In genomic region chr7:98251844-98252639, GRCh38 we compare ENCODE assay signal across 8 cellular contexts. TPM values are rescaled to one million over a fixed set of nuclear protein-coding genes. Genes with fewer than 3 reads are reported as not detected.
DNase-seq lines count a peak whose midpoint lies in the region; ATAC-seq and TF ChIP-seq lines count a peak whose summit lies in the region.

A gene with protein sequence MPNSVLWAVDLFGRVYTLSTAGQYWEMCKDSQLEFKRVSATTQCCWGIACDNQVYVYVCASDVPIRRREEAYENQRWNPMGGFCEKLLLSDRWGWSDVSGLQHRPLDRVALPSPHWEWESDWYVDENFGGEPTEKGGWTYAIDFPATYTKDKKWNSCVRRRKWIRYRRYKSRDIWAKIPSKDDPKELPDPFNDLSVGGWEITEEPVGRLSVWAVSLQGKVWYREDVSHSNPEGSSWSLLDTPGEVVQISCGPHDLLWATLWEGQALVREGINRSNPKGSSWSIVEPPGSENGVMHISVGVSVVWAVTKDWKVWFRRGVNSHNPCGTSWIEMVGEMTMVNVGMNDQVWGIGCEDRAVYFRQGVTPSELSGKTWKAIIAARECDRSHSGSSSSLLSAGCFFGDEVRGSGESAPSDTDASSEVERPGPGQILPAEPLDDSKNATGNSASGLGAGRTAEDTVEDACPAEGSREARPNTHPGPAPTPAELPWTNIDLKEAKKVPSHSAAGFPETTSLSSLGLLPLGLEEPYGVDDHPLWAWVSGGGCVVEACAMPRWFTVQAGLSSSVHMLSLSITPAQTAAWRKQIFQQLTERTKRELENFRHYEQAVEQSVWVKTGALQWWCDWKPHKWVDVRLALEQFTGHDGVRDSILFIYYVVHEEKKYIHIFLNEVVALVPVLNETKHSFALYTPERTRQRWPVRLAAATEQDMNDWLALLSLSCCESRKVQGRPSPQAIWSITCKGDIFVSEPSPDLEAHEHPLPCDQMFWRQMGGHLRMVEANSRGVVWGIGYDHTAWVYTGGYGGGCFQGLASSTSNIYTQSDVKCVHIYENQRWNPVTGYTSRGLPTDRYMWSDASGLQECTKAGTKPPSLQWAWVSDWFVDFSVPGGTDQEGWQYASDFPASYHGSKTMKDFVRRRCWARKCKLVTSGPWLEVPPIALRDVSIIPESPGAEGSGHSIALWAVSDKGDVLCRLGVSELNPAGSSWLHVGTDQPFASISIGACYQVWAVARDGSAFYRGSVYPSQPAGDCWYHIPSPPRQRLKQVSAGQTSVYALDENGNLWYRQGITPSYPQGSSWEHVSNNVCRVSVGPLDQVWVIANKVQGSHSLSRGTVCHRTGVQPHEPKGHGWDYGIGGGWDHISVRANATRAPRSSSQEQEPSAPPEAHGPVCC (minus strand): TSS chr7:98252232. CDS start chr7:98246146, 6,086 bp downstream.

- peak within 1 kb of the TSS; percentile 96 for H3K4me3 Mint-ChIP-seq in activated T-cell treated with anti-CD3 and anti-CD28 coated beads, Interleukin-2, amount 50 U/mL, for 4 hours

- ATAC-seq in GM21737 (IDR thresholded peaks at IDR 0.05; ENCODE audit: unreplicated experiment) (peak; percentile 98), Panc1 (peak; percentile 100)
- peak; percentile 97 to 98 for ATAC-seq in activated T-cell treated with anti-CD3 and anti-CD28 coated beads, Interleukin-2, amount 50 U/mL, for 4 hours

- H3K27me3 ChIP-seq in Panc1 (ENCODE audit: control insufficient read depth, insufficient read depth, low read length) = no peaks in the 10 kb centered on the region
- H3K27me3 ChIP-seq in esophagus squamous epithelium = no peaks in the 10 kb centered on the region

- POLR2A ChIA-PET in Panc1 (lab: Charles Lee) = no interaction called here

- H3K4me1 Mint-ChIP-seq in activated T-cell treated with anti-CD3 and anti-CD28 coated beads, Interleukin-2, amount 50 U/mL, for 4 hours (ENCODE audit: low read depth) = peaks cover 62% of the 10 kb centered on the region

- peak in 2 of 4 donors; percentile 41 to 65 for TF ChIP-seq POLR2A in esophagus squamous epithelium (IDR thresholded peaks at IDR 0.05)

- WGBS in esophagus squamous epithelium, 2 donors = 0 to 2% methylated on average over 5 to 11 of the region's 81 CpGs

- H3K9me3 ChIP-seq in Panc1 (ENCODE audit: control insufficient read depth, insufficient read depth, low read depth, low read length) (no peaks in the 10 kb centered on the region), esophagus squamous epithelium (no peaks in the 10 kb centered on the region)

- DNase-seq in DMS53 treated with DMSO at 0.1 percent for 48 hours (lab: John Stamatoyannopoulos, UW; ENCODE audit: unreplicated experiment) (peak; percentile 97), KG1 (lab: John Stamatoyannopoulos, UW) (peak; percentile 15), Panc1 (ENCODE audit: low read depth, low spot score) (peak; percentile 52), esophagus squamous epithelium (lab: John Stamatoyannopoulos, UW) (peak; percentile 76), myocyte (ENCODE audit: low read depth) (peak; percentile 96)
- peak; percentile 71 for DNase-seq in activated T-cell treated with anti-CD3 and anti-CD28 coated beads, Interleukin-2, amount 50 U/mL, for 4 hours
- DNase-seq in stimulated activated CD8-positive, alpha-beta memory T cell treated with anti-CD3 and anti-CD28 coated beads, Interleukin-7, amount 100 ng/mL, for 48 hours (ENCODE audit: extremely low read depth in 1 of 2, low read depth in 1 of 2) = peak; percentile 84 to 85

- peak within 1 kb of the TSS; percentile 73 for H3K27ac ChIP-seq in Panc1 (ENCODE audit: low read length)
- peak within 1 kb of the TSS; percentile 91 to 98 (median 94) for H3K27ac ChIP-seq in esophagus squamous epithelium

- in situ Hi-C loops in Panc1 (cut with HindIII; ENCODE audit: low pct_unique_long_range_greater_than_20kb, low sequenced_read_pairs) = no loop called here

- no peaks in the 10 kb centered on the region for H3K27me3 Mint-ChIP-seq in activated T-cell treated with anti-CD3 and anti-CD28 coated beads, Interleukin-2, amount 50 U/mL, for 4 hours (ENCODE audit: low read depth)

- no TSS peak for BruUV-seq in Panc1 (replicated peaks; lab: Mats Ljungman, UMichigan)

- H3K9me3 Mint-ChIP-seq in activated T-cell treated with anti-CD3 and anti-CD28 coated beads, Interleukin-2, amount 50 U/mL, for 4 hours = no peaks in the 10 kb centered on the region

- H3K4me3 ChIP-seq in Panc1 (ENCODE audit: low read depth in 2 of 2, low read length in 2 of 2) (peak within 1 kb of the TSS; percentile 76 to 93), esophagus squamous epithelium (peak within 1 kb of the TSS; percentile 74 to 91 (median 88))

- H3K36me3 ChIP-seq in Panc1 (ENCODE audit: control insufficient read depth, insufficient read depth, low read length) (no peaks in the 10 kb centered on the region; the same call in 1 of the 2 replicates), esophagus squamous epithelium (peaks cover 0 to 37% (median 0%) of the 10 kb centered on the region in 3 donors)

- CTCF ChIA-PET in Panc1 (lab: Charles Lee) = no interaction called here

- H3K36me3 Mint-ChIP-seq in activated T-cell treated with anti-CD3 and anti-CD28 coated beads, Interleukin-2, amount 50 U/mL, for 4 hours (ENCODE audit: insufficient read depth) = peaks cover 5% of the 10 kb centered on the region

- TF ChIP-seq CTCF in Panc1 (IDR thresholded peaks at IDR 0.05) (no peak), esophagus squamous epithelium (IDR thresholded peaks at IDR 0.05) (no peak)

- intact Hi-C loops in Panc1 (cut with micrococcal nuclease; ENCODE audit: unreplicated experiment) = no loop called here
- intact Hi-C loops in esophagus squamous epithelium (cut with DNase I) = no loop called here

- peaks cover 9% of the 10 kb centered on the region for H3K4me1 ChIP-seq in Panc1 (ENCODE audit: control insufficient read depth, insufficient read depth, low read length)
- peaks cover 21 to 80% (median 28%) of the 10 kb centered on the region in 3 donors for H3K4me1 ChIP-seq in esophagus squamous epithelium

RNA-seq across cellular contexts. Expression of the gene that starts here (rescaled TPM):
- total RNA-seq in Panc1 (2021; ENCODE audit: unreplicated experiment) (21.0 TPM), esophagus squamous epithelium (10 to 100 TPM; 13.4 to 21.5 (median 19.0) TPM), myocyte (62.5 and 108 TPM in 2 replicates)
- polyA plus RNA-seq in Panc1 (2012; ENCODE audit: insufficient read length) = 28.9 TPM
- 10 to 100 TPM; 35.1 to 42.8 (median 36.1) TPM for total RNA-seq in activated T-cell treated with anti-CD3 and anti-CD28 coated beads, Interleukin-2, amount 50 U/mL, for 4 hours
- polyA plus RNA-seq in myocyte (2012) = 35.7 TPM

Comparison
In these comparisons a context has a peak if more than half of its experiments do, and no peak if none do; other contexts are left out.
1. Peak in every context shown above with its lines: DNase-seq, ATAC-seq, H3K4me3 ChIP-seq and H3K27ac ChIP-seq.
2. DNase-seq: peak in every context shown above with its lines; median percentile 97 in DMS53 treated with DMSO at 0.1 percent for 48 hours; 96 in myocyte; 84 in stimulated activated CD8-positive, alpha-beta memory T cell treated with anti-CD3 and anti-CD28 coated beads, Interleukin-7, amount 100 ng/mL, for 48 hours; 76 in esophagus squamous epithelium; 71 in activated T-cell treated with anti-CD3 and anti-CD28 coated beads, Interleukin-2, amount 50 U/mL, for 4 hours; 52 in Panc1; 15 in KG1.